ENCODE assay signal across 8 cellular contexts in genomic region chr14:100192250-100192671, GRCh38. TPM values are rescaled to one million over a fixed set of nuclear protein-coding genes. Genes with fewer than 3 reads are reported as not detected.
DNase-seq lines count a peak whose midpoint lies in the region; ATAC-seq and TF ChIP-seq lines count a peak whose summit lies in the region.

No MANE protein-coding gene starts in this region.

- 17% methylated on average over 9 of the region's 21 CpGs for WGBS in mammary epithelial cell (ENCODE audit: low coverage, missing lambda C conversion rate)
- WGBS in mesodermal cell (ENCODE audit: insufficient coverage in 2 of 2), 2 experiments: 93% methylated on average over 20 to 21 of the region's 21 CpGs

- peak overlapping the region; percentile 99 for H2AFZ ChIP-seq in mammary epithelial cell (ENCODE audit: low read depth, low read length)

- CTCF ChIA-PET in mammary epithelial cell (lab: Charles Lee; ENCODE audit: low non-redundant PET): interaction anchor here (0.6 to 1.5 kb wide), 4 partner anchors 54 to 477 kb away, joined by 3 to 5 read pairs (median 4); no protein-coding TSS in a partner anchor

- H3K4me2 ChIP-seq in mammary epithelial cell (ENCODE audit: insufficient read depth, low read depth, low read length): peak overlapping the region; percentile 93

- TF ChIP-seq POLR2A in vagina (IDR thresholded peaks at IDR 0.05): no peak

- DNase-seq in Right ventricle myocardium inferior (ENCODE audit: missing footprints) (peak; percentile 77), cardiac septum (ENCODE audit: low spot score) (no peak), mammary epithelial cell (no peak), vagina (ENCODE audit: extremely low spot score in 2 of 2) (no peak), GM13976 (ENCODE audit: low spot score) (no peak), SKM-1 (lab: John Stamatoyannopoulos, UW; ENCODE audit: unreplicated experiment) (no peak)
- DNase-seq in stimulated activated CD4-positive, alpha-beta T cell treated with anti-CD3 and anti-CD28 coated beads, Interleukin-4, amount 100 ng/mL, for 24 hours: no peak

- no peaks in the 10 kb centered on the region for H3K79me2 ChIP-seq in mammary epithelial cell (ENCODE audit: insufficient read depth, low read length)

- no peak for ATAC-seq in Right ventricle myocardium inferior

- dilution Hi-C loops in mammary epithelial cell (cut with HindIII; ENCODE audit: low sequenced_read_pairs): no loop called here

- no peaks in the 10 kb centered on the region for H4K20me1 ChIP-seq in mammary epithelial cell (ENCODE audit: insufficient read depth, low read length)

- H3K27ac ChIP-seq in mammary epithelial cell (ENCODE audit: insufficient read depth, low read depth, low read length) (peak overlapping the region; percentile 66), mesodermal cell (ENCODE audit: low read depth, low read length, severe bottlenecking) (peak overlapping the region; percentile 53), vagina (peak overlapping the region; percentile 94)

- BruUV-seq in mammary epithelial cell (replicated peaks; lab: Mats Ljungman, UMichigan): TSS peak; percentile 69

- TF ChIP-seq CTCF in mammary epithelial cell (conservative IDR thresholded peaks at IDR 0.05 in 1 of 2, IDR thresholded peaks at IDR 0.05 in 1 of 2; ENCODE audit: extremely low read depth in 1 of 2, insufficient read depth in 1 of 2, low read depth in 1 of 2, low read length in 2 of 2): no peak
- TF ChIP-seq CTCF in vagina (IDR thresholded peaks at IDR 0.05): no peak
- no peak for TF ChIP-seq CTCF in GM13976 (IDR thresholded peaks at IDR 0.05; ENCODE audit: borderline replicate concordance, control extremely low read depth, extremely low read depth, insufficient read depth, missing control alignments)

- in situ Hi-C loops in mammary epithelial cell (cut with MboI; ENCODE audit: low sequenced_read_pairs in 2 of 2): loop anchor here (10.0 to 25.0 kb wide), 2 partner anchors 130 to 207 kb away; partner anchors contain the start of gene EVL (in 2 of the 2)
- in situ Hi-C loops in GM13976 (cut with MboI; ENCODE audit: low sequenced_read_pairs, unreplicated experiment): no loop called here

- peaks cover 13% of the 10 kb centered on the region for H3K4me1 ChIP-seq in mammary epithelial cell (ENCODE audit: insufficient read depth, low read length)
- no peaks in the 10 kb centered on the region for H3K4me1 ChIP-seq in mesodermal cell (ENCODE audit: control insufficient read depth, insufficient read depth, low read length, poor library complexity, severe bottlenecking)
- H3K4me1 ChIP-seq in vagina: peaks cover 12% of the 10 kb centered on the region

- no peaks in the 10 kb centered on the region for H3K9me3 ChIP-seq in mammary epithelial cell (replicated peaks; ENCODE audit: insufficient read depth, low read length)
- no peaks in the 10 kb centered on the region for H3K9me3 ChIP-seq in mesodermal cell (ENCODE audit: control insufficient read depth, low read length)
- H3K9me3 ChIP-seq in vagina: no peaks in the 10 kb centered on the region

- peak overlapping the region; percentile 51 for H3K9ac ChIP-seq in mammary epithelial cell (ENCODE audit: insufficient read depth, low read length)

- intact Hi-C loops in Right ventricle myocardium inferior (cut with DNase I): loop anchor here (2.0 to 5.0 kb wide), 5 partner anchors 47 to 209 kb away; partner anchors contain the start of genes WDR25 and YY1
- intact Hi-C loops in cardiac septum (cut with DNase I): loop anchor here (1.0 to 5.0 kb wide), 4 partner anchors 22 to 210 kb away; no protein-coding TSS in a partner anchor
- intact Hi-C loops in mammary epithelial cell (cut with micrococcal nuclease): loop anchor here (1.0 to 5.0 kb wide), 7 partner anchors 33 to 1475 kb away; partner anchors contain the start of gene DEGS2
- intact Hi-C loops in vagina (cut with DNase I): loop anchor here (5.0 kb wide), 1 partner anchor 210 kb away; no protein-coding TSS in a partner anchor

- H3K27me3 ChIP-seq in mammary epithelial cell (ENCODE audit: insufficient read depth, low read length): no peaks in the 10 kb centered on the region
- H3K27me3 ChIP-seq in vagina: no peaks in the 10 kb centered on the region

- peak overlapping the region; percentile 36 to 59 (median 43) for H3K4me3 ChIP-seq in mammary epithelial cell (replicated peaks in 1 of 3; ENCODE audit: insufficient read depth in 1 of 3, low read depth in 2 of 3, low read length in 3 of 3)
- H3K4me3 ChIP-seq in mesodermal cell (ENCODE audit: extremely low read depth, insufficient read depth, low read length, poor library complexity, severe bottlenecking): no peak overlapping the region
- H3K4me3 ChIP-seq in vagina: peak overlapping the region; percentile 42 to 46

- no peaks in the 10 kb centered on the region for H3K36me3 ChIP-seq in mammary epithelial cell (ENCODE audit: insufficient read depth, low read length)
- no peaks in the 10 kb centered on the region for H3K36me3 ChIP-seq in mesodermal cell (ENCODE audit: control insufficient read depth, insufficient read depth, low read length)
- H3K36me3 ChIP-seq in vagina: no peaks in the 10 kb centered on the region

RNA-seq across cellular contexts. Expression of gene DEGS2, which starts 32.8 kb away (rescaled TPM):
- total RNA-seq in Right ventricle myocardium inferior: not detected
- total RNA-seq in cardiac septum: not detected
- under 1 TPM; 0.17 to 0.87 TPM for total RNA-seq in mammary epithelial cell
- polyA plus RNA-seq in mammary epithelial cell: 0.36 TPM
- polyA minus RNA-seq in mammary epithelial cell: not detected
- not detected for polyA plus RNA-seq in mesodermal cell (2013, experiment 1 of 2)
- not detected for polyA plus RNA-seq in mesodermal cell (2013, experiment 2 of 2)
- total RNA-seq in vagina: 19.9 TPM

RNA-seq across cellular contexts. Expression of gene YY1, which starts 46.7 kb away (rescaled TPM):
- 46.0 TPM for total RNA-seq in Right ventricle myocardium inferior
- total RNA-seq in cardiac septum: 44.3 TPM
- 10 to 100 TPM; 42.3 to 67.0 TPM for total RNA-seq in mammary epithelial cell
- polyA plus RNA-seq in mammary epithelial cell: 30.3 TPM
- 33.8 TPM for polyA minus RNA-seq in mammary epithelial cell
- polyA plus RNA-seq in mesodermal cell (2013, experiment 1 of 2): 76.3 TPM
- polyA plus RNA-seq in mesodermal cell (2013, experiment 2 of 2): 79.0 TPM
- 43.0 TPM for total RNA-seq in vagina

Comparison
In these comparisons a context has a peak if more than half of its experiments do, and no peak if none do; other contexts are left out.
1. RNA of gene DEGS2, which starts 32.8 kb away (total RNA-seq): 19.9 TPM in vagina (single experiment); 0.17 to 0.87 TPM in mammary epithelial cell, not detected in cardiac septum (single experiment) and not detected in Right ventricle myocardium inferior (single experiment); every median in the first group is over 10 times any median in the second.
2. Peak in every context shown above with its lines, with median percentiles within 50 percentile points of each other: H3K27ac ChIP-seq.